In the genomic region with DNA sequence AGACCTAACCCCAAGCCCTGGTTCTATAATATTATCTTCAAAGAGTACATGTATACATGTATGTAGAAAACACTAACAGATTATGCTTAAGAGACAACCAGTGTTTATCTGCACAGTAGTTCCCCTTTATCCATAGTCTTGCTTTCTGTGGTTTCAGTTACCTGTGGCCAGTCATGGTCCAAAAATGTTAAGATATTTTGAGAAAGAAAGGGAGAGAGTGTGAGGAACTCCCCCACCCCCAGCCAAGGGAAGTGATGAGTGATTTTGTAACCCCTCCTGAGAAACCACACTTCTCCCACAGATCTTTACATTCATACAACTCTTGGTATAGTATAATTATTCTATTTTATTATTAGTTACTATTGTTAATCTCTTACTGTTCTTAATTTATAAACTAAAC, we compare ENCODE assay signal across 18 cellular contexts.
DNase-seq lines count a peak whose midpoint lies in the region; ATAC-seq and TF ChIP-seq lines count a peak whose summit lies in the region.
"Had no signal": no experiment of that assay in that cellular context is flagged by ENCODE, and none has a peak within 500 bp of the region (broad histone marks: within the 10 kb centered on the region; RNA-seq: fewer than 3 reads in every experiment).

No MANE protein-coding gene starts in this region.

- no peak overlapping the region for H2BK12ac ChIP-seq in H9 (ENCODE audit: insufficient read length, low read depth, low read length)

- no peak overlapping the region for H2AK5ac ChIP-seq in H9 (ENCODE audit: insufficient read length, low read length)

- H3K27ac Mint-ChIP-seq in activated T-helper 17 cell treated with anti-CD3 and anti-CD28 coated beads, Interleukin-2, amount 50 U/mL, for 72 hours: no peak overlapping the region
- H3K27ac Mint-ChIP-seq in T-cell (no peak overlapping the region), H9 (no peak overlapping the region)
- H3K27ac Mint-ChIP-seq: dendritic cell treated with granulocyte-macrophage colony-stimulating factor and Interleukin-4, amounts not matched to agents 40 ng/mL and 50 ng/mL, for 4 days; mesothelial cell of epicardium had no signal

- H3K4me1 ChIP-seq in colonic mucosa (no peaks in the 10 kb centered on the region), H9 (ENCODE audit: insufficient read depth, low read length) (no peaks in the 10 kb centered on the region)
- H3K4me1 ChIP-seq: thyroid gland had no signal

- no peaks in the 10 kb centered on the region for H3K36me3 ChIP-seq in colonic mucosa
- H3K36me3 ChIP-seq: thyroid gland had no signal

- H3K27ac ChIP-seq in colonic mucosa (no peak overlapping the region), H9 (ENCODE audit: insufficient read length, low read depth, low read length) (no peak overlapping the region)
- H3K27ac ChIP-seq: C4-2B, GM23248, thyroid gland had no signal

- peaks cover 8% of the 10 kb centered on the region for H3K9me3 Mint-ChIP-seq in activated T-helper 17 cell treated with anti-CD3 and anti-CD28 coated beads, Interleukin-2, amount 50 U/mL, for 72 hours
- H3K9me3 Mint-ChIP-seq in T-cell (peaks cover 4 to 9% (median 4%) of the 10 kb centered on the region in 3 donors), H9 (peaks cover 2 to 3% of the 10 kb centered on the region in 2 experiments; a peak in 3 of 5 replicates)
- H3K9me3 Mint-ChIP-seq: dendritic cell treated with granulocyte-macrophage colony-stimulating factor and Interleukin-4, amounts not matched to agents 40 ng/mL and 50 ng/mL, for 4 days had no signal

- no peak overlapping the region for H4K8ac ChIP-seq in H9 (replicated peaks; ENCODE audit: insufficient read length, low read depth, low read length)

- no peak overlapping the region for H2AFZ ChIP-seq in H9 (ENCODE audit: low read length)
- H2AFZ ChIP-seq: GM23248 had no signal

- no peak overlapping the region for H2BK5ac ChIP-seq in H9 (ENCODE audit: insufficient read length, low read length)

- H3K4me1 Mint-ChIP-seq in activated T-helper 17 cell treated with anti-CD3 and anti-CD28 coated beads, Interleukin-2, amount 50 U/mL, for 72 hours: no peaks in the 10 kb centered on the region
- H3K4me1 Mint-ChIP-seq in T-cell (no peaks in the 10 kb centered on the region), H9 (0 out of 4 replicates have a peak, but pooled peaks cover 0 to 2% of the 10 kb centered on the region in 2 experiments)

- no peak overlapping the region for H3K23ac ChIP-seq in H9 (ENCODE audit: insufficient read length, low read depth, low read length)

- no peaks in the 10 kb centered on the region for H3K23me2 ChIP-seq in H9 (ENCODE audit: insufficient read length, low read depth, low read length, poor library complexity, severe bottlenecking)

- H3K9ac ChIP-seq in colonic mucosa (ENCODE audit: low read depth in 2 of 2, low read length in 2 of 2) (no peak overlapping the region), H9 (ENCODE audit: extremely low read depth, insufficient read length, low read length) (no peak overlapping the region)
- H3K9ac ChIP-seq: GM23248 had no signal

- H3T11ph ChIP-seq in H9 (ENCODE audit: low read length): no peak overlapping the region

- H4K20me1 ChIP-seq in H9 (ENCODE audit: control insufficient read depth, insufficient read depth, insufficient read length): no peaks in the 10 kb centered on the region

- no peak overlapping the region for H3K56ac ChIP-seq in H9 (ENCODE audit: insufficient read length, low read depth, low read length)

- H3K4me3 Mint-ChIP-seq in activated T-helper 17 cell treated with anti-CD3 and anti-CD28 coated beads, Interleukin-2, amount 50 U/mL, for 72 hours: no peak overlapping the region
- H3K4me3 Mint-ChIP-seq in T-cell (no peak overlapping the region), H9 (no peak overlapping the region)
- H3K4me3 Mint-ChIP-seq: dendritic cell treated with granulocyte-macrophage colony-stimulating factor and Interleukin-4, amounts not matched to agents 40 ng/mL and 50 ng/mL, for 4 days; mesothelial cell of epicardium had no signal

- no peak overlapping the region for H3K4me2 ChIP-seq in H9 (ENCODE audit: insufficient read depth, insufficient read length, low read length)

- no peaks in the 10 kb centered on the region for H3K36me3 Mint-ChIP-seq in activated T-helper 17 cell treated with anti-CD3 and anti-CD28 coated beads, Interleukin-2, amount 50 U/mL, for 72 hours (ENCODE audit: low read depth)
- H3K36me3 Mint-ChIP-seq in T-cell: no peaks in the 10 kb centered on the region
- no peaks in the 10 kb centered on the region for H3K36me3 Mint-ChIP-seq in H9 (ENCODE audit: insufficient read depth in 1 of 3, low read depth in 3 of 3)
- H3K36me3 Mint-ChIP-seq: mesothelial cell of epicardium had no signal

- POLR2A ChIA-PET in T-cell (lab: Charles Lee): no interaction called here

- H3K14ac ChIP-seq in H9 (ENCODE audit: insufficient read depth, low read length): no peak overlapping the region

- no peak overlapping the region for H2BK15ac ChIP-seq in H9 (ENCODE audit: low read depth, low read length)

- H2BK120ac ChIP-seq in H9 (ENCODE audit: low read depth, low read length, poor library complexity, severe bottlenecking): no peak overlapping the region

- ATAC-seq in GM18861 (IDR thresholded peaks at IDR 0.05; ENCODE audit: unreplicated experiment) (peak; percentile 83), GM21529 (IDR thresholded peaks at IDR 0.05; ENCODE audit: unreplicated experiment) (peak; percentile 64), HG03103 (IDR thresholded peaks at IDR 0.05; ENCODE audit: low read depth, unreplicated experiment) (peak; percentile 72), T-cell (replicated peaks in 1 of 4) (no peak), GM19324 (IDR thresholded peaks at IDR 0.05; ENCODE audit: low FRiP score, unreplicated experiment) (no peak)
- ATAC-seq in activated T-helper 17 cell treated with anti-CD3 and anti-CD28 coated beads, Interleukin-2, amount 50 U/mL, for 72 hours (replicated peaks): peak; percentile 62

- H2BK20ac ChIP-seq in H9 (ENCODE audit: low read depth, low read length, poor library complexity, severe bottlenecking): no peak overlapping the region

- H3K79me1 ChIP-seq in H9 (ENCODE audit: insufficient read depth, low read depth, low read length, poor library complexity, severe bottlenecking): no peaks in the 10 kb centered on the region

- CTCF ChIA-PET in T-cell (lab: Charles Lee): no interaction called here

- H3K18ac ChIP-seq in H9 (ENCODE audit: insufficient read length, low read depth, low read length): no peak overlapping the region

- intact Hi-C loops in colonic mucosa (cut with DNase I): no loop called here

- H3K79me2 ChIP-seq in H9 (ENCODE audit: insufficient read depth, low read length): no peaks in the 10 kb centered on the region

- H4K5ac ChIP-seq in H9 (ENCODE audit: insufficient read length, low read depth, low read length): no peak overlapping the region

- H3K27me3 ChIP-seq in colonic mucosa: no peaks in the 10 kb centered on the region
- no peaks in the 10 kb centered on the region for H3K27me3 ChIP-seq in H9 (ENCODE audit: insufficient read depth, low read length)
- H3K27me3 ChIP-seq: thyroid gland had no signal

- H3K9me3 ChIP-seq in colonic mucosa (no peaks in the 10 kb centered on the region), H9 (ENCODE audit: control insufficient read depth, low read depth, low read length) (no peaks in the 10 kb centered on the region)
- H3K9me3 ChIP-seq: thyroid gland had no signal

- no peak overlapping the region for H3K4me3 ChIP-seq in colonic mucosa
- H3K4me3 ChIP-seq: GM23248, thyroid gland had no signal

- no peaks in the 10 kb centered on the region for H3K27me3 Mint-ChIP-seq in activated T-helper 17 cell treated with anti-CD3 and anti-CD28 coated beads, Interleukin-2, amount 50 U/mL, for 72 hours
- H3K27me3 Mint-ChIP-seq in T-cell: no peaks in the 10 kb centered on the region
- no peaks in the 10 kb centered on the region for H3K27me3 Mint-ChIP-seq in H9 (ENCODE audit: low read depth)
- H3K27me3 Mint-ChIP-seq: dendritic cell treated with granulocyte-macrophage colony-stimulating factor and Interleukin-4, amounts not matched to agents 40 ng/mL and 50 ng/mL, for 4 days had no signal

- no peak for DNase-seq in T-cell
- no peak for DNase-seq in colonic mucosa
- no peak for DNase-seq in H9
- DNase-seq: activated T-cell treated with anti-CD3 and anti-CD28 coated beads, Interleukin-2, amount 50 U/mL, for 48 hours; amniotic stem cell; GM23248; Karpas-422; NCI-H2029 treated with DMSO at 0.1 percent for 48 hours; occipital lobe; thyroid gland had no signal

- H4K91ac ChIP-seq in H9 (ENCODE audit: insufficient read length, low read depth, low read length): no peak overlapping the region

- TF ChIP-seq CTCF in colonic mucosa (IDR thresholded peaks at IDR 0.05) (no peak), H9 (conservative IDR thresholded peaks at IDR 0.05) (no peak)

- H3K4ac ChIP-seq in H9 (ENCODE audit: low read depth, low read length): no peak overlapping the region

Comparison
In these comparisons a context has a peak if more than half of its experiments do, and no peak if none do; other contexts are left out.
1. ATAC-seq: peak in GM18861 (single experiment), GM21529 (single experiment), HG03103 (single experiment) and activated T-helper 17 cell treated with anti-CD3 and anti-CD28 coated beads, Interleukin-2, amount 50 U/mL, for 72 hours (single experiment); none in T-cell (0 of 4) and GM19324 (single experiment).